Comparison of ENCODE assay signal across 8 cellular contexts in genomic region chr2:38665854-38666577, GRCh38. TPM values are rescaled to one million over a fixed set of nuclear protein-coding genes. Genes with fewer than 3 reads are reported as not detected.
DNase-seq lines count a peak whose midpoint lies in the region; ATAC-seq and TF ChIP-seq lines count a peak whose summit lies in the region.

Gene GALM, plus strand, starts transcription at chr2:38666114. Its CDS starts 48 bp downstream, at chr2:38666162.

- DNase-seq in 8988T (peak; percentile 42), HuH-7 (ENCODE audit: low spot score) (peak; percentile 72), cardiac fibroblast (ENCODE audit: low read depth in 2 of 2) (peak; percentile 94 to 97), sigmoid colon (peak; percentile 92), NCI-H1048 (lab: John Stamatoyannopoulos, UW) (no peak)

- no peaks in the 10 kb centered on the region for H3K27me3 ChIP-seq in sigmoid colon

- H3K9me3 ChIP-seq in iPS-18c (ENCODE audit: control insufficient read depth, insufficient read depth, low read length) (no peaks in the 10 kb centered on the region), sigmoid colon (no peaks in the 10 kb centered on the region)

- peak in 1 of 4 donors; percentile 38 for TF ChIP-seq EP300 in sigmoid colon (IDR thresholded peaks at IDR 0.05)

- intact Hi-C loops in T-helper 1 cell treated with Interleukin-12 subunit alpha and Interleukin-12 subunit beta and Interleukin-4 antibody, amounts not matched to agents 30 ng/mL and 1 ng/mL, for 36 hours (cut with micrococcal nuclease), result loop anchor here (2.0 to 5.0 kb wide), 4 partner anchors 289 to 1699 kb away; partner anchors contain the start of genes ATL2 and STRN
- intact Hi-C loops in sigmoid colon (cut with DNase I), result loop anchor here (2.0 to 5.0 kb wide), 2 partner anchors 61 to 63 kb away; partner anchors contain the start of gene HNRNPLL

- H3K4me3 ChIP-seq in cardiac fibroblast (replicated peaks in 1 of 2; ENCODE audit: low read depth in 2 of 2, low read length in 2 of 2), result peak within 1 kb of the TSS; percentile 59 to 67
- peak within 1 kb of the TSS; percentile 83 for H3K4me3 ChIP-seq in iPS-18c (ENCODE audit: insufficient read depth, low read depth, low read length)
- peak within 1 kb of the TSS; percentile 44 to 68 (median 52) for H3K4me3 ChIP-seq in sigmoid colon

- no peaks in the 10 kb centered on the region for H3K36me3 ChIP-seq in sigmoid colon

- WGBS in sigmoid colon, 2 donors, result 1 to 2% methylated on average over 27 of the region's 27 CpGs

- peak in 1 of 2 donors; percentile 54 for TF ChIP-seq POLR2A in sigmoid colon (IDR thresholded peaks at IDR 0.05)

- TF ChIP-seq CTCF in cardiac fibroblast (IDR thresholded peaks at IDR 0.05; ENCODE audit: low read depth, low read length), result no peak
- TF ChIP-seq CTCF in sigmoid colon (IDR thresholded peaks at IDR 0.05), result no peak

- H3K4me1 ChIP-seq in sigmoid colon, result peaks cover 0 to 20% (median 16%) of the 10 kb centered on the region in 4 donors

- H3K27ac ChIP-seq in sigmoid colon, result peak within 1 kb of the TSS; percentile 65 to 82 (median 72)

- ATAC-seq in GM18868 (IDR thresholded peaks at IDR 0.05; ENCODE audit: unreplicated experiment), result peak; percentile 46

RNA-seq across cellular contexts. Expression of gene GALM, which starts in this region (rescaled TPM):
- 52.4 and 57.6 TPM in 2 replicates for total RNA-seq in T-helper 1 cell treated with Interleukin-12 subunit alpha and Interleukin-12 subunit beta and Interleukin-4 antibody, amounts not matched to agents 30 ng/mL and 1 ng/mL, for 36 hours
- 10 to 100 TPM in 3 of 4 donors, 1 to 10 TPM in 1; 9.5 to 35.2 (median 19.0) TPM for total RNA-seq in sigmoid colon
- 10 to 100 TPM; 35.5 to 45.1 (median 41.4) TPM for polyA plus RNA-seq in sigmoid colon
